ENCODE assay signal across 17 cellular contexts in the genomic region with DNA sequence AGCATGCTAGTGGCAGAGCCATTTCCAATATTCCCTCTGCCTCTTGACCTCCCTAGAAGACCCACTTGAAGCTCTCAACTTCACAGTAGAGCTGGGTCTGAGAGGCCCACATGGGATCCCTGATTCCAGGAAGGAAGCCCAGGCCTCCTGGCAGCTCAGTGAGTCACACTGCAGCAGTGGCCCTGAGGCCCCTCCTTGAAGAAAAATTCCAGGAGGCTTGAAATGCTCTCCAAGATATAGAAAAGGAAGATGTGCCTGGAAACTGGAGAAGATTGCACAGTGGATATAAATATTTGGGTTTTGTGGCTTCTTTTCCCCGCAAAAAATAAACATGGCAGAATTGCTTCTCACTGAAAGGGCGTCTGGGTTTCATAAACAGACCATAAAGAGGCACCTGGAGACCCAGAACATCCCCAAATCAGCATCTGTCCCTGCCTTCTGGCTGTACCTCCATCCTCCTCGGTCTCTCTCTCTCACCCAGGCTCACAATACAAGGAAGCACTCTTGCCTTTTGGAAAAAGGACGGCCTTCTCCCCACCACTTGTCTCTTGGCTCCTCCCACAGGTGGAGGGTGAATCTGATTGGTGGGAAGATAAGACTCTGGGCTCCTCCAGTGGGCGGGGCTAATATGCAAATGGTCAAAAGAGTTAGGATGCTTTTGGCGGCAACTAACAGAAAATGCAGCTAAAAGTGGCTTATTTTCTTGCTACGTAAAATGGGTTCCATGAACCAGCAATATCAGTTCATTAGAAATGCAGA.
DNase-seq lines count a peak whose midpoint lies in the region; ATAC-seq, FAIRE-seq and TF ChIP-seq lines count a peak whose summit lies in the region.
"Had no signal": no experiment of that assay in that cellular context is flagged by ENCODE, and none has a peak within 500 bp of the region (broad histone marks: within the 10 kb centered on the region; RNA-seq: fewer than 3 reads in every experiment).

No MANE protein-coding gene starts in this region.

- H3K27me3 ChIP-seq in astrocyte (ENCODE audit: insufficient read depth, low read length) = peaks cover 4% of the 10 kb centered on the region
- no peaks in the 10 kb centered on the region for H3K27me3 ChIP-seq in lung (ENCODE audit: control insufficient read depth, insufficient read depth)
- no peaks in the 10 kb centered on the region for H3K27me3 ChIP-seq in right atrium auricular region
- H3K27me3 ChIP-seq: gastrocnemius medialis had no signal

- ATAC-seq in lung (ENCODE audit: insufficient read depth, low FRiP score) = peak; percentile 39
- no peak for ATAC-seq in GM19467 (IDR thresholded peaks at IDR 0.05; ENCODE audit: unreplicated experiment)
- no peak for ATAC-seq in HG03565 (IDR thresholded peaks at IDR 0.05; ENCODE audit: unreplicated experiment)
- ATAC-seq: activated CD8-positive, alpha-beta T cell treated with anti-CD3 and anti-CD28 coated beads, Interleukin-2, amount 10 ng/mL, durations not matched to agents 7 days and 5 days; gastrocnemius medialis; left lobe of liver; stimulated activated effector memory CD8-positive, alpha-beta T cell treated with anti-CD3 and anti-CD28 coated beads, Interleukin-12 subunit alpha, Interleukin-12 subunit beta, amount 100 ng/mL, for 72 hours had no signal

- no peaks in the 10 kb centered on the region for H3K36me3 Mint-ChIP-seq in astrocyte (ENCODE audit: low read depth, unreplicated experiment)

- H3K36me3 ChIP-seq in astrocyte (ENCODE audit: insufficient read depth, low read length) (no peaks in the 10 kb centered on the region), lung (ENCODE audit: control insufficient read depth in 2 of 2, insufficient read depth in 2 of 2, low read length in 2 of 2) (no peaks in the 10 kb centered on the region), right atrium auricular region (no peaks in the 10 kb centered on the region)
- H3K36me3 ChIP-seq: gastrocnemius medialis had no signal

- H4K20me1 ChIP-seq in astrocyte (ENCODE audit: insufficient read depth, low read length) = no peaks in the 10 kb centered on the region

- DNase-seq in Daoy (ENCODE audit: low read depth) = peak; percentile 61
- peak; percentile 68 for DNase-seq in HS-5 (ENCODE audit: low read depth)
- peak; percentile 73 for DNase-seq in astrocyte (ENCODE audit: low read depth)
- peak; percentile 58 for DNase-seq in lung (ENCODE audit: low spot score)
- DNase-seq in stimulated activated CD4-positive, alpha-beta T cell treated with anti-CD3 and anti-CD28 coated beads, Interleukin-2, amount 100 ng/mL, for 48 hours = no peak
- DNase-seq in right atrium auricular region (ENCODE audit: low spot score) = no peak
- DNase-seq: activated CD8-positive, alpha-beta T cell treated with anti-CD3 and anti-CD28 coated beads, Interleukin-2, amount 10 ng/mL, durations not matched to agents 7 days and 5 days; activated naive CD4-positive, alpha-beta T cell treated with anti-CD3 and anti-CD28 coated beads for 36 hours; gastrocnemius medialis; NCI-H1436; nucleus accumbens; T-helper 9 cell had no signal

- WGBS in lung, 2 donors = 67 to 82% methylated on average over 7 of the region's 7 CpGs

- no peak overlapping the region for H3K9ac ChIP-seq in astrocyte (ENCODE audit: low read length)

- H2AFZ ChIP-seq in astrocyte (ENCODE audit: low read depth, low read length) = no peak overlapping the region

- peaks cover 8% of the 10 kb centered on the region for H3K4me1 Mint-ChIP-seq in astrocyte (ENCODE audit: low read depth, unreplicated experiment)
- H3K4me1 Mint-ChIP-seq: stimulated activated effector memory CD8-positive, alpha-beta T cell treated with anti-CD3 and anti-CD28 coated beads, Interleukin-12 subunit alpha, Interleukin-12 subunit beta, amount 100 ng/mL, for 72 hours had no signal

- no peaks in the 10 kb centered on the region for H3K79me2 ChIP-seq in astrocyte (ENCODE audit: insufficient read depth, low read length)

- H3K27ac Mint-ChIP-seq in astrocyte (ENCODE audit: unreplicated experiment) = no peak overlapping the region
- H3K27ac Mint-ChIP-seq: activated CD8-positive, alpha-beta T cell treated with anti-CD3 and anti-CD28 coated beads, Interleukin-2, amount 10 ng/mL, durations not matched to agents 7 days and 5 days; activated naive CD4-positive, alpha-beta T cell treated with anti-CD3 and anti-CD28 coated beads for 36 hours; stimulated activated effector memory CD8-positive, alpha-beta T cell treated with anti-CD3 and anti-CD28 coated beads, Interleukin-12 subunit alpha, Interleukin-12 subunit beta, amount 100 ng/mL, for 72 hours had no signal

- no peak overlapping the region for H3K4me2 ChIP-seq in astrocyte (ENCODE audit: low read length)

- no peaks in the 10 kb centered on the region for H3K9me3 Mint-ChIP-seq in astrocyte (ENCODE audit: unreplicated experiment)
- H3K9me3 Mint-ChIP-seq: activated naive CD4-positive, alpha-beta T cell treated with anti-CD3 and anti-CD28 coated beads for 36 hours; stimulated activated effector memory CD8-positive, alpha-beta T cell treated with anti-CD3 and anti-CD28 coated beads, Interleukin-12 subunit alpha, Interleukin-12 subunit beta, amount 100 ng/mL, for 72 hours had no signal

- H3K27ac ChIP-seq in astrocyte (ENCODE audit: low read depth, low read length) (no peak overlapping the region), lung (ENCODE audit: low read depth in 1 of 2, low read length in 1 of 2) (no peak overlapping the region), right atrium auricular region (no peak overlapping the region)
- H3K27ac ChIP-seq: coronary artery, gastrocnemius medialis had no signal

- H3K9me3 ChIP-seq in astrocyte (ENCODE audit: insufficient read depth, low read depth, low read length) (no peaks in the 10 kb centered on the region), lung (ENCODE audit: control insufficient read depth in 2 of 2, insufficient read depth in 1 of 2, low read length in 1 of 2) (peaks cover 0 to 2% of the 10 kb centered on the region in 2 donors), right atrium auricular region (no peaks in the 10 kb centered on the region)
- H3K9me3 ChIP-seq: gastrocnemius medialis had no signal

- H3K4me3 ChIP-seq in astrocyte (ENCODE audit: insufficient read depth, low read depth, low read length) (no peak overlapping the region), lung (no peak overlapping the region), right atrium auricular region (no peak overlapping the region)
- H3K4me3 ChIP-seq: coronary artery, gastrocnemius medialis had no signal

- H3K4me1 ChIP-seq in astrocyte (ENCODE audit: insufficient read depth, low read length) (no peaks in the 10 kb centered on the region), lung (ENCODE audit: control insufficient read depth in 2 of 2, insufficient read depth in 2 of 2, low read length in 2 of 2) (peaks cover 0 to 5% of the 10 kb centered on the region in 2 donors), right atrium auricular region (no peaks in the 10 kb centered on the region)
- H3K4me1 ChIP-seq: gastrocnemius medialis had no signal

- peaks cover 16% of the 10 kb centered on the region for H3K27me3 Mint-ChIP-seq in astrocyte (ENCODE audit: low read depth, unreplicated experiment)

- no peak overlapping the region for H3K4me3 Mint-ChIP-seq in astrocyte (ENCODE audit: unreplicated experiment)
- H3K4me3 Mint-ChIP-seq: activated CD8-positive, alpha-beta T cell treated with anti-CD3 and anti-CD28 coated beads, Interleukin-2, amount 10 ng/mL, durations not matched to agents 7 days and 5 days; activated naive CD4-positive, alpha-beta T cell treated with anti-CD3 and anti-CD28 coated beads for 36 hours; stimulated activated effector memory CD8-positive, alpha-beta T cell treated with anti-CD3 and anti-CD28 coated beads, Interleukin-12 subunit alpha, Interleukin-12 subunit beta, amount 100 ng/mL, for 72 hours had no signal

- TF ChIP-seq CTCF in astrocyte (IDR thresholded peaks at IDR 0.05; ENCODE audit: insufficient read depth, low read depth, low read length) (no peak), lung (IDR thresholded peaks at IDR 0.05; ENCODE audit: control extremely low read depth, extremely low read depth) (no peak), right atrium auricular region (IDR thresholded peaks at IDR 0.05) (no peak)

- no peak for FAIRE-seq in astrocyte (lab: Jason Lieb, UNC)

Comparison
In these comparisons a context has a peak if more than half of its experiments do, and no peak if none do; other contexts are left out.
1. DNase-seq: peak in Daoy (single experiment), HS-5 (single experiment), astrocyte (single experiment) and lung (single experiment); none in stimulated activated CD4-positive, alpha-beta T cell treated with anti-CD3 and anti-CD28 coated beads, Interleukin-2, amount 100 ng/mL, for 48 hours (0 of 2) and right atrium auricular region (single experiment).